In genomic region chr6:166949533-166950442, GRCh38 we compare ENCODE assay signal across 8 cellular contexts. TPM values are rescaled to one million over a fixed set of nuclear protein-coding genes. Genes with fewer than 3 reads are reported as not detected.
DNase-seq lines count a peak whose midpoint lies in the region; ATAC-seq and TF ChIP-seq lines count a peak whose summit lies in the region.

No MANE protein-coding gene starts in this region.

- H3K36me3 ChIP-seq in lower lobe of right lung = peaks cover 28% of the 10 kb centered on the region

- no peak overlapping the region for H3K4me3 Mint-ChIP-seq in Calu3 (ENCODE audit: low read depth, unreplicated experiment)
- H3K4me3 Mint-ChIP-seq in activated B cell treated with CpG ODN at 0.5 μM for 24 hours = peak overlapping the region; percentile 84

- H3K4me3 ChIP-seq in lower lobe of right lung = peak overlapping the region; percentile 20

- peak overlapping the region; percentile 69 for H3K27ac Mint-ChIP-seq in Calu3 (ENCODE audit: unreplicated experiment)
- peak overlapping the region; percentile 95 for H3K27ac Mint-ChIP-seq in activated B cell treated with CpG ODN at 0.5 μM for 24 hours

- ATAC-seq in GM21717 (IDR thresholded peaks at IDR 0.05; ENCODE audit: unreplicated experiment) (peak; percentile 17), activated B cell treated with CpG ODN at 0.5 μM for 24 hours (ENCODE audit: low read depth) (no peak), lower lobe of right lung (peak in 1 of 2 donors; percentile 14), GM21381 (IDR thresholded peaks at IDR 0.05; ENCODE audit: unreplicated experiment) (no peak)

- peak overlapping the region; percentile 73 for H3K27ac ChIP-seq in lower lobe of right lung

- H3K27me3 ChIP-seq in lower lobe of right lung (ENCODE audit: low read depth) = no peaks in the 10 kb centered on the region

- H3K36me3 Mint-ChIP-seq in Calu3 (ENCODE audit: insufficient read depth, unreplicated experiment) = peaks cover 37% of the 10 kb centered on the region
- peaks cover 71% of the 10 kb centered on the region for H3K36me3 Mint-ChIP-seq in activated B cell treated with CpG ODN at 0.5 μM for 24 hours (ENCODE audit: low read depth)

- H3K9me3 Mint-ChIP-seq in Calu3 (ENCODE audit: low read depth, unreplicated experiment) (no peaks in the 10 kb centered on the region), activated B cell treated with CpG ODN at 0.5 μM for 24 hours (no peaks in the 10 kb centered on the region)

- POLR2A ChIA-PET in activated B cell treated with CpG ODN at 0.5 μM for 24 hours (lab: Charles Lee) = interaction anchor here (0.5 to 3.7 kb wide), 11 partner anchors 10 to 322 kb away, joined by 3 to 29 read pairs (median 5); partner anchors contain the start of genes CEP43 and RPS6KA2

- CTCF ChIA-PET in Calu3 (lab: Charles Lee) (interaction anchor here (2.4 kb wide), 1 partner anchor 162 kb away, joined by 14 read pairs; no protein-coding TSS in a partner anchor), activated B cell treated with CpG ODN at 0.5 μM for 24 hours (lab: Charles Lee) (interaction anchor here (0.8 to 5.3 kb wide), 3 partner anchors 21 to 362 kb away, joined by 3 to 48 read pairs (median 4); no protein-coding TSS in a partner anchor)

- no peaks in the 10 kb centered on the region for H3K9me3 ChIP-seq in lower lobe of right lung

- no TSS peak for BruUV-seq in Calu3 (replicated peaks; lab: Mats Ljungman, UMichigan)

- no peak for TF ChIP-seq CTCF in Calu3 (IDR thresholded peaks at IDR 0.05; ENCODE audit: unreplicated experiment)
- TF ChIP-seq CTCF in activated B cell treated with CpG ODN at 0.5 μM for 24 hours (IDR thresholded peaks at IDR 0.05) = no peak
- no peak for TF ChIP-seq CTCF in lower lobe of right lung (IDR thresholded peaks at IDR 0.05)

- no peaks in the 10 kb centered on the region for H3K27me3 Mint-ChIP-seq in Calu3 (ENCODE audit: unreplicated experiment)
- no peaks in the 10 kb centered on the region for H3K27me3 Mint-ChIP-seq in activated B cell treated with CpG ODN at 0.5 μM for 24 hours

- H3K4me1 ChIP-seq in lower lobe of right lung = peaks cover 39% of the 10 kb centered on the region

- no peak for DNase-seq in Calu3
- no peak for DNase-seq in activated B cell treated with CpG ODN at 0.5 μM for 24 hours
- no peak for DNase-seq in lower lobe of right lung
- no peak for DNase-seq in putamen (ENCODE audit: low spot score)
- no peak for DNase-seq in central memory CD4-positive, alpha-beta T cell
- DNase-seq in NCI-H1092 treated with DMSO at 0.1 percent for 48 hours (lab: John Stamatoyannopoulos, UW) = no peak

- H3K4me1 Mint-ChIP-seq in Calu3 (ENCODE audit: low read depth, unreplicated experiment) = peaks cover 19% of the 10 kb centered on the region
- H3K4me1 Mint-ChIP-seq in activated B cell treated with CpG ODN at 0.5 μM for 24 hours = peaks cover 69% of the 10 kb centered on the region

- intact Hi-C loops in Calu3 (cut with micrococcal nuclease; ENCODE audit: unreplicated experiment) = loop anchor here (5.0 kb wide), 1 partner anchor 72 kb away; no protein-coding TSS in a partner anchor
- intact Hi-C loops in activated B cell treated with CpG ODN at 0.5 μM for 24 hours (cut with micrococcal nuclease) = loop anchor here (1.0 to 5.0 kb wide), 8 partner anchors 8 to 607 kb away; partner anchors contain the start of gene SFT2D1
- intact Hi-C loops in lower lobe of right lung (cut with DNase I) = no loop called here

RNA-seq across cellular contexts. Expression of gene RNASET2, which starts 6.6 kb away (rescaled TPM):
- total RNA-seq in Calu3 (2022) (65.2 and 70.2 TPM in 2 replicates), activated B cell treated with CpG ODN at 0.5 μM for 24 hours (118 and 135 TPM in 2 replicates), lower lobe of right lung (103 TPM)

RNA-seq across cellular contexts. Expression of gene CEP43, which starts 49.4 kb away (rescaled TPM):
- total RNA-seq in Calu3 (2022) = 28.3 and 34.9 TPM in 2 replicates
- 26.8 and 31.0 TPM in 2 replicates for total RNA-seq in activated B cell treated with CpG ODN at 0.5 μM for 24 hours
- 13.3 TPM for total RNA-seq in lower lobe of right lung
